ENCODE assay signal across 12 cellular contexts in genomic region chr10:7432884-7433726, GRCh38. TPM values are rescaled to one million over a fixed set of nuclear protein-coding genes. Genes with fewer than 3 reads are reported as not detected.
A peak's percentile ranks its signal among the peaks of the same experiment; 100 is the strongest.
DNase-seq lines count a peak whose midpoint lies in the region; ATAC-seq, FAIRE-seq and TF ChIP-seq lines count a peak whose summit lies in the region.
"Had no signal": no experiment of that assay in that cellular context is flagged by ENCODE, and none has a peak within 500 bp of the region (broad histone marks: within the 10 kb centered on the region; RNA-seq: fewer than 3 reads in every experiment).

No MANE protein-coding gene starts in this region.

- peak; percentile 33 for DNase-seq in Ammon's horn (ENCODE audit: low spot score)
- peak; percentile 69 for DNase-seq in NCI-H1048 (lab: John Stamatoyannopoulos, UW)
- DNase-seq in WTC11 (ENCODE audit: low spot score) = no peak
- peak in 1 of 2 donors; percentile 43 for DNase-seq in left colon
- no peak for DNase-seq in urothelium cell line (ENCODE audit: low spot score)
- DNase-seq in UCSD-AML1 (lab: John Stamatoyannopoulos, UW; ENCODE audit: unreplicated experiment) = no peak
- no peak for DNase-seq in MCF 10A (ENCODE audit: unreplicated experiment)
- no peak for DNase-seq in GM10266 (ENCODE audit: extremely low spot score)
- DNase-seq: activated T-cell treated with anti-CD3 and anti-CD28 coated beads, Interleukin-2, amount 50 U/mL, for 1 hour; effector CD8-positive, alpha-beta T cell; NCI-H2029 treated with DMSO at 0.1 percent for 48 hours; WERI-Rb-1 had no signal

- H3K4me3 Mint-ChIP-seq in WTC11 (peak overlapping the region; percentile 36), MCF 10A (ENCODE audit: unreplicated experiment) (no peak overlapping the region)

- H3K4me1 Mint-ChIP-seq in WTC11 = peaks cover 49% of the 10 kb centered on the region
- peaks cover 7% of the 10 kb centered on the region for H3K4me1 Mint-ChIP-seq in MCF 10A (ENCODE audit: insufficient read depth, unreplicated experiment)

- no peak for FAIRE-seq in urothelium cell line (lab: Jason Lieb, UNC)

- intact Hi-C loops in left colon (cut with DNase I, micrococcal nuclease) = no loop called here
- intact Hi-C loops in MCF 10A (cut with micrococcal nuclease) = no loop called here

- no TSS peak for BruUV-seq in MCF 10A (replicated peaks; lab: Mats Ljungman, UMichigan)

- H3K27ac Mint-ChIP-seq in WTC11 (peak overlapping the region; percentile 21), MCF 10A (ENCODE audit: low read depth, unreplicated experiment) (no peak overlapping the region)

- H3K27me3 Mint-ChIP-seq in WTC11 (ENCODE audit: low read depth) = peaks cover 3% of the 10 kb centered on the region
- peaks cover 24% of the 10 kb centered on the region for H3K27me3 Mint-ChIP-seq in MCF 10A (ENCODE audit: insufficient read depth, unreplicated experiment)

- no peak for TF ChIP-seq CTCF in WTC11 (IDR thresholded peaks at IDR 0.05)
- no peak for TF ChIP-seq CTCF in MCF 10A (IDR thresholded peaks at IDR 0.05; ENCODE audit: unreplicated experiment)
- TF ChIP-seq CTCF in GM10266 (IDR thresholded peaks at IDR 0.05; ENCODE audit: control insufficient read depth, insufficient read depth, low read depth, missing control alignments) = no peak

- CTCF ChIA-PET in WTC11 (lab: Charles Lee) = no interaction called here
- CTCF ChIA-PET in MCF 10A (lab: Yijun Ruan, JAX) = interaction anchor here (0.7 kb wide), 1 partner anchor 809 kb away, joined by 3 read pairs; no protein-coding TSS in a partner anchor

- peak; percentile 47; the same call in 1 of the 2 replicates for ATAC-seq in WTC11
- ATAC-seq in left colon = peak; percentile 90

- no peaks in the 10 kb centered on the region for H3K36me3 Mint-ChIP-seq in WTC11
- H3K36me3 Mint-ChIP-seq in MCF 10A (ENCODE audit: insufficient read depth, unreplicated experiment) = no peaks in the 10 kb centered on the region

- no peaks in the 10 kb centered on the region for H3K9me3 Mint-ChIP-seq in WTC11
- no peaks in the 10 kb centered on the region for H3K9me3 Mint-ChIP-seq in MCF 10A (ENCODE audit: unreplicated experiment)

- POLR2A ChIA-PET in WTC11 (lab: Charles Lee) = no interaction called here
- POLR2A ChIA-PET in MCF 10A (lab: Yijun Ruan, JAX) = interaction anchor here (0.6 kb wide), 1 partner anchor 14 kb away, joined by 3 read pairs; no protein-coding TSS in a partner anchor

TF ChIP-seq in WTC11, 78 proteins besides CTCF, POLR2A, EP300 and RAD21:
- TF ChIP-seq, protein P1, sequence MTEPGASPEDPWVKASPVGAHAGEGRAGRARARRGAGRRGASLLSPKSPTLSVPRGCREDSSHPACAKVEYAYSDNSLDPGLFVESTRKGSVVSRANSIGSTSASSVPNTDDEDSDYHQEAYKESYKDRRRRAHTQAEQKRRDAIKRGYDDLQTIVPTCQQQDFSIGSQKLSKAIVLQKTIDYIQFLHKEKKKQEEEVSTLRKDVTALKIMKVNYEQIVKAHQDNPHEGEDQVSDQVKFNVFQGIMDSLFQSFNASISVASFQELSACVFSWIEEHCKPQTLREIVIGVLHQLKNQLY (CRISPR knock-in tag; IDR thresholded peaks at IDR 0.05) = no peak
- TF ChIP-seq ZNF416 (CRISPR knock-in tag; IDR thresholded peaks at IDR 0.05) (no peak), HMGXB4 (CRISPR knock-in tag; IDR thresholded peaks at IDR 0.05) (no peak), JUN (CRISPR knock-in tag; IDR thresholded peaks at IDR 0.05) (no peak), CBFB (CRISPR knock-in tag; IDR thresholded peaks at IDR 0.05; ENCODE audit: low read depth) (no peak), SMAD3 (CRISPR knock-in tag; IDR thresholded peaks at IDR 0.05; ENCODE audit: borderline replicate concordance) (no peak)
- TF ChIP-seq, protein P2, sequence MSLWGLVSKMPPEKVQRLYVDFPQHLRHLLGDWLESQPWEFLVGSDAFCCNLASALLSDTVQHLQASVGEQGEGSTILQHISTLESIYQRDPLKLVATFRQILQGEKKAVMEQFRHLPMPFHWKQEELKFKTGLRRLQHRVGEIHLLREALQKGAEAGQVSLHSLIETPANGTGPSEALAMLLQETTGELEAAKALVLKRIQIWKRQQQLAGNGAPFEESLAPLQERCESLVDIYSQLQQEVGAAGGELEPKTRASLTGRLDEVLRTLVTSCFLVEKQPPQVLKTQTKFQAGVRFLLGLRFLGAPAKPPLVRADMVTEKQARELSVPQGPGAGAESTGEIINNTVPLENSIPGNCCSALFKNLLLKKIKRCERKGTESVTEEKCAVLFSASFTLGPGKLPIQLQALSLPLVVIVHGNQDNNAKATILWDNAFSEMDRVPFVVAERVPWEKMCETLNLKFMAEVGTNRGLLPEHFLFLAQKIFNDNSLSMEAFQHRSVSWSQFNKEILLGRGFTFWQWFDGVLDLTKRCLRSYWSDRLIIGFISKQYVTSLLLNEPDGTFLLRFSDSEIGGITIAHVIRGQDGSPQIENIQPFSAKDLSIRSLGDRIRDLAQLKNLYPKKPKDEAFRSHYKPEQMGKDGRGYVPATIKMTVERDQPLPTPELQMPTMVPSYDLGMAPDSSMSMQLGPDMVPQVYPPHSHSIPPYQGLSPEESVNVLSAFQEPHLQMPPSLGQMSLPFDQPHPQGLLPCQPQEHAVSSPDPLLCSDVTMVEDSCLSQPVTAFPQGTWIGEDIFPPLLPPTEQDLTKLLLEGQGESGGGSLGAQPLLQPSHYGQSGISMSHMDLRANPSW (CRISPR knock-in tag; conservative IDR thresholded peaks at IDR 0.05; ENCODE audit: low read depth) = no peak

RNA-seq across cellular contexts. Expression of gene SFMBT2, which starts 22.3 kb away (rescaled TPM):
- 10.9 to 14.3 TPM (median 12.0 TPM) in 3 replicates for total RNA-seq in WTC11 (2021)
- total RNA-seq in left colon = 1 to 10 TPM; 3.4 to 7.5 TPM
- 5.8 and 7.4 TPM in 2 replicates for total RNA-seq in MCF 10A (2022)

Comparison
In these comparisons a context has a peak if more than half of its experiments do, and no peak if none do; other contexts are left out.
1. DNase-seq: peak in Ammon's horn (single experiment) and NCI-H1048 (single experiment); none in WTC11 (single experiment), urothelium cell line (single experiment), UCSD-AML1 (single experiment), MCF 10A (single experiment) and GM10266 (single experiment).